In genomic region chr18:4369726-4370125, GRCh38 we compare ENCODE assay signal across 34 cellular contexts.
"Had no signal": no experiment of that assay in that cellular context is flagged by ENCODE, and none has a peak within 500 bp of the region (broad histone marks: within the 10 kb centered on the region; RNA-seq: fewer than 3 reads in every experiment).

No MANE protein-coding gene starts in this region.

- H3K36me3 Mint-ChIP-seq: activated CD4-positive, alpha-beta memory T cell treated with anti-CD3 and anti-CD28 coated beads for 36 hours; activated naive CD8-positive, alpha-beta T cell treated with anti-CD3 and anti-CD28 coated beads for 36 hours had no signal

- H3K4me3 ChIP-seq: cardiac muscle cell, MG63, SJSA1 had no signal

- H3K27ac ChIP-seq: cardiac muscle cell, SJSA1 had no signal

- H3K4me2 ChIP-seq: SK-N-SH had no signal

- ATAC-seq: activated CD4-positive, CD25-positive, alpha-beta regulatory T cell treated with anti-CD3 and anti-CD28 coated beads, Interleukin-2, amount 50 U/mL, for 24 hours; Panc1; WTC11 had no signal

- H3K4me1 Mint-ChIP-seq: activated naive CD8-positive, alpha-beta T cell treated with anti-CD3 and anti-CD28 coated beads for 36 hours; central memory CD8-positive, alpha-beta T cell had no signal

- DNase-seq: activated CD4-positive, alpha-beta memory T cell treated with anti-CD3 and anti-CD28 coated beads for 36 hours; activated CD4-positive, alpha-beta T cell treated with anti-CD3 and anti-CD28 coated beads for 4 hours; activated CD4-positive, alpha-beta T cell treated with anti-CD3 and anti-CD28 coated beads, Interleukin-2, amount 50 U/mL, for 1 hour; activated CD8-positive, alpha-beta memory T cell treated with anti-CD3 and anti-CD28 coated beads, Interleukin-2, amount 50 U/mL, for 4 hours; activated effector memory CD4-positive, alpha-beta T cell treated with Interleukin-2 at 50 U/mL for 16 hours; activated naive CD4-positive, alpha-beta T cell; activated naive CD4-positive, alpha-beta T cell treated with anti-CD3 and anti-CD28 coated beads, Interleukin-2, amount 50 U/mL, for 16 hours; activated naive CD8-positive, alpha-beta T cell treated with anti-CD3 and anti-CD28 coated beads for 36 hours; activated T-cell treated with anti-CD3 and anti-CD28 coated beads for 4 hours; activated T-cell treated with anti-CD3 and anti-CD28 coated beads, Interleukin-2, amount 50 U/mL, for 48 hours; amniotic stem cell; aorta; Kasumi-1; KG1; MG63; NCI-H1048; NCI-H1105 treated with DMSO at 0.1 percent for 48 hours; NCI-H1436; NCI-H1694; NCI-H1930; NCI-H2081 treated with DMSO at 0.1 percent for 48 hours; NCI-H226; NCI-H446 treated with DMSO at 0.1 percent for 48 hours; NCI-H524; SHP77; SK-N-SH had no signal

- H3K27me3 Mint-ChIP-seq: activated CD4-positive, alpha-beta memory T cell treated with anti-CD3 and anti-CD28 coated beads for 36 hours; activated naive CD8-positive, alpha-beta T cell treated with anti-CD3 and anti-CD28 coated beads for 36 hours; central memory CD8-positive, alpha-beta T cell had no signal

- H3K9me3 ChIP-seq: MG63, SJSA1, SK-N-SH had no signal

- H3K4me1 ChIP-seq: SJSA1 had no signal

- H3K9ac ChIP-seq: SK-N-SH had no signal

- H3K27me3 ChIP-seq: MG63, SJSA1 had no signal

- H3K4me3 Mint-ChIP-seq: activated CD4-positive, alpha-beta memory T cell treated with anti-CD3 and anti-CD28 coated beads for 36 hours; activated naive CD8-positive, alpha-beta T cell treated with anti-CD3 and anti-CD28 coated beads for 36 hours; central memory CD8-positive, alpha-beta T cell; T-helper 1 cell treated with Interleukin-12 subunit alpha and Interleukin-12 subunit beta and Interleukin-4 antibody, amounts not matched to agents 30 μg/mL and 1 μg/mL, for 36 hours; T-helper 2 cell treated with Interferon-gamma antibody and Interleukin-4, amounts not matched to agents 5 μg/mL and 100 μg/mL, for 36 hours; WTC11 had no signal

- H3K36me3 ChIP-seq: cardiac muscle cell, MG63, SJSA1 had no signal

- H3K27ac Mint-ChIP-seq: activated CD4-positive, alpha-beta memory T cell treated with anti-CD3 and anti-CD28 coated beads for 36 hours; activated naive CD8-positive, alpha-beta T cell treated with anti-CD3 and anti-CD28 coated beads for 36 hours; T-helper 1 cell treated with Interleukin-12 subunit alpha and Interleukin-12 subunit beta and Interleukin-4 antibody, amounts not matched to agents 30 μg/mL and 1 μg/mL, for 36 hours; T-helper 2 cell treated with Interferon-gamma antibody and Interleukin-4, amounts not matched to agents 5 μg/mL and 100 μg/mL, for 36 hours; WTC11 had no signal
